Comparison of ENCODE assay signal across 8 cellular contexts in genomic region chr2:110576763-110577416, GRCh38. TPM values are rescaled to one million over a fixed set of nuclear protein-coding genes. Genes with fewer than 3 reads are reported as not detected.
DNase-seq lines count a peak whose midpoint lies in the region; ATAC-seq and TF ChIP-seq lines count a peak whose summit lies in the region.
"Not testable (repeated sequence)": the region's sequence is repeated elsewhere in the genome, so short reads cannot be mapped to it uniquely, and the experiment has no call there.

TSS of gene RGPD6 (minus strand) at chr2:110577222. CDS start at chr2:110577024, 198 bp downstream.

- TF ChIP-seq POLR2A in breast epithelium (IDR thresholded peaks at IDR 0.05), result not testable (repeated sequence)

- H3K9me2 ChIP-seq in GM23248 (ENCODE audit: insufficient read depth), result not testable (repeated sequence)

- not testable (repeated sequence) for H3K9ac ChIP-seq in GM23248

- not testable (repeated sequence) for H3K36me3 ChIP-seq in GM23248 (ENCODE audit: low read depth); RWPE2 (ENCODE audit: low read depth); breast epithelium; upper lobe of right lung

- H3K79me2 ChIP-seq in GM23248 (ENCODE audit: insufficient read depth), result not testable (repeated sequence)

- ATAC-seq in GM18873 (IDR thresholded peaks at IDR 0.05; ENCODE audit: low FRiP score, unreplicated experiment) (peak; percentile 97), HG03135 (IDR thresholded peaks at IDR 0.05; ENCODE audit: unreplicated experiment) (peak; percentile 99), RWPE2 (ENCODE audit: low read depth) (peak; percentile 95), left cardiac atrium (peak; percentile 99 to 100), omental fat pad (ENCODE audit: low FRiP score) (peak; percentile 100), upper lobe of right lung (peak; percentile 100)

- H4K20me1 ChIP-seq in GM23248 (ENCODE audit: insufficient read depth), result not testable (repeated sequence)

- WGBS in GM23248 (ENCODE audit: low coverage in 1 of 2, low lambda C conversion rate in 2 of 2, missing lambda C conversion rate in 2 of 2), 2 experiments, result no CpG with 5 or more reads among the region's 70 CpGs

- not testable (repeated sequence) for H3K27ac ChIP-seq in GM23248; RWPE2 (ENCODE audit: poor library complexity, severe bottlenecking); breast epithelium; upper lobe of right lung

- H3K9me3 ChIP-seq in GM23248 (ENCODE audit: low read depth); RWPE2 (ENCODE audit: severe bottlenecking); breast epithelium; upper lobe of right lung: not testable (repeated sequence)

- not testable (repeated sequence) for H3K4me3 ChIP-seq in GM23248; RWPE2 (ENCODE audit: severe bottlenecking); breast epithelium; upper lobe of right lung

- TF ChIP-seq CTCF in RWPE2 (IDR thresholded peaks at IDR 0.05; ENCODE audit: poor library complexity, severe bottlenecking); breast epithelium (IDR thresholded peaks at IDR 0.05); omental fat pad (IDR thresholded peaks at IDR 0.05); upper lobe of right lung (IDR thresholded peaks at IDR 0.05): not testable (repeated sequence)

- not testable (repeated sequence) for H2AFZ ChIP-seq in GM23248

- not testable (repeated sequence) for H3K4me1 ChIP-seq in GM23248 (ENCODE audit: insufficient read depth); RWPE2 (ENCODE audit: insufficient read depth, poor library complexity, severe bottlenecking); breast epithelium; upper lobe of right lung

- intact Hi-C loops in breast epithelium (cut with DNase I; ENCODE audit: low total_unique reads); left cardiac atrium (cut with DNase I); upper lobe of right lung (cut with DNase I): not testable (repeated sequence)

- not testable (repeated sequence) for DNase-seq in GM23248; RWPE2 (ENCODE audit: low spot score); breast epithelium (ENCODE audit: low spot score in 2 of 2); left cardiac atrium; omental fat pad (ENCODE audit: low spot score); upper lobe of right lung

- not testable (repeated sequence) for H3K4me2 ChIP-seq in GM23248 (ENCODE audit: unreplicated experiment)

- in situ Hi-C loops in GM23248 (cut with MboI), result not testable (repeated sequence)

- not testable (repeated sequence) for H3F3A ChIP-seq in GM23248 (ENCODE audit: insufficient read depth)

- H3K27me3 ChIP-seq in GM23248 (replicated peaks; ENCODE audit: insufficient read depth); RWPE2 (ENCODE audit: insufficient read depth, poor library complexity, severe bottlenecking); breast epithelium; upper lobe of right lung: not testable (repeated sequence)

RNA-seq across cellular contexts. Expression of gene RGPD6, which starts in this region (rescaled TPM):
- 22.6 and 27.9 TPM in 2 replicates for total RNA-seq in GM23248 (2014; rRNA removed; shearing (Covaris generic))
- polyA plus RNA-seq in GM23248 (2016; fragmentation: Nextera tagmentation; extraction: Ambion mirVana), result 8.5 and 11.6 TPM in 2 replicates
- 100 to 1,000 TPM in 1 of 3 donors, 10 to 100 TPM in 2; 41.4 to 111 (median 45.9) TPM for total RNA-seq in breast epithelium
- total RNA-seq in left cardiac atrium, result 10 to 100 TPM; 10.0 to 36.1 TPM
- 10 to 100 TPM; 39.5 to 67.1 (median 51.2) TPM for total RNA-seq in omental fat pad
- total RNA-seq in upper lobe of right lung, result 15.1 TPM
